ENCODE assay signal across 9 cellular contexts in the genomic region with DNA sequence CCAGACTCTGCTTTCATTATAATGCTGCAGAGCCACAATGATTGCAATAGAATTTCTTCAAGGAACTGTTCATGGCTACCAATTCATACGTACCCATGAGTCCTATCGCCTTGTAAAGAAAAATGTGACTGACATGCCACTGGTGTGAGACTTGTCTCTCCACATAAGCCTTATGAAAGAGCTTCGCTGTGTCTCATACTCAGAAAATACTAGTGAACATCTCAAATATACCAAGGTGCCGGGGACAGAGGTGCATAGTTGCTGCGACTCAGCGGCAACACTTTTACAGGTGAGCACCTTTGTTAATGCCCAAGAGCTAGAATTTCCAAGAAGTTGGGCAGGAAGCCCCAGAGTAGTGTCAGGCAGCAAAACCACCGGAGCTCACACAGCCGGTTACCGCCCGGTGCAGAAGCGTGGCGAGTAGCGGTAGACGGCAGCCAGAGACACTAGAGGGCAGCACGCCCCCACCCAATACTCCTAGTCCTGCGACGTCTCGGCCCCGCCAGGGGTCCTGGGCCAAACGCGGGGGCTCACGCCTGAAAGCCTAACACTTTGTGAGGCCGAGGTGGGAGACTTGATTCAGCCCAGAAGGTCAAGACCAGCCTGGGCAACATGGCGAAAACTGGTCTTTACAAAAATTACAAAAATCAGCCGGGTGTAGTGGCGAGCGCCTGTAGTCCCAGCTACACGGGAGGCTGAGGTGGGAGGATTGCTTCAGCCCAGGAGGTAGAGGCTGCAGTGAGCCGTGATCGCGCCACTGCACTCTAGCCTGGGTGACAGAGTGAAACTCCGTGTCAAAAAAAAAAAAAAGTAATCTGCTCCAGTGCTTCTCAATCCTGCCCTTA. TPM values are rescaled to one million over a fixed set of nuclear protein-coding genes. Genes with fewer than 3 reads are reported as not detected.
DNase-seq lines count a peak whose midpoint lies in the region; ATAC-seq, FAIRE-seq and TF ChIP-seq lines count a peak whose summit lies in the region.
"Not testable (repeated sequence)": the region's sequence is repeated elsewhere in the genome, so short reads cannot be mapped to it uniquely, and the experiment has no call there.
"Had no signal": no experiment of that assay in that cellular context is flagged by ENCODE, and none has a peak within 500 bp of the region (broad histone marks: within the 10 kb centered on the region; RNA-seq: fewer than 3 reads in every experiment).

No MANE protein-coding gene starts in this region.

- not testable (repeated sequence) for TF ChIP-seq EP300 in SK-N-SH (IDR thresholded peaks at IDR 0.05; ENCODE audit: borderline replicate concordance in 1 of 2, low read depth in 1 of 2, low read length in 1 of 2)

- not testable (repeated sequence) for H3K36me3 Mint-ChIP-seq in activated T-cell treated with anti-CD3 and anti-CD28 coated beads, Interleukin-2, amount 50 U/mL, for 72 hours (ENCODE audit: insufficient read depth in 2 of 2)

- not testable (repeated sequence) for H3K79me2 ChIP-seq in SK-N-SH (ENCODE audit: insufficient read depth); endothelial cell of umbilical vein (ENCODE audit: control insufficient read depth, insufficient read depth, low read length)

- TF ChIP-seq POLR2A in endothelial cell of umbilical vein (IDR thresholded peaks at IDR 0.05; ENCODE audit: low read depth, low read length) = not testable (repeated sequence)

- not testable (repeated sequence) for BruUV-seq in endothelial cell of umbilical vein (replicated peaks; lab: Mats Ljungman, UMichigan)

- H3F3A ChIP-seq in SK-N-SH (replicated peaks; ENCODE audit: insufficient read depth) = not testable (repeated sequence)

- not testable (repeated sequence) for H3K9me3 Mint-ChIP-seq in activated T-cell treated with anti-CD3 and anti-CD28 coated beads, Interleukin-2, amount 50 U/mL, for 72 hours

- not testable (repeated sequence) for H3K36me3 ChIP-seq in SK-N-SH (replicated peaks in 1 of 2; ENCODE audit: control insufficient read depth in 1 of 2, insufficient read depth in 2 of 2, low read length in 1 of 2); endothelial cell of umbilical vein (ENCODE audit: control insufficient read depth in 2 of 2, extremely low read depth in 1 of 2, insufficient read depth in 2 of 2, low read length in 2 of 2); small intestine (ENCODE audit: control insufficient read depth in 2 of 2, insufficient read depth in 2 of 2, low read length in 2 of 2)

- not testable (repeated sequence) for H3K4me3 Mint-ChIP-seq in activated T-cell treated with anti-CD3 and anti-CD28 coated beads, Interleukin-2, amount 50 U/mL, for 72 hours

- not testable (repeated sequence) for H3K9me1 ChIP-seq in endothelial cell of umbilical vein (replicated peaks; ENCODE audit: control insufficient read depth, extremely low read depth, insufficient read depth, low read length)

- POLR2A ChIA-PET in SK-N-SH (lab: Yijun Ruan, JAX); endothelial cell of umbilical vein (lab: Charles Lee): not testable (repeated sequence)

- not testable (repeated sequence) for H4K20me1 ChIP-seq in SK-N-SH (ENCODE audit: insufficient read depth); endothelial cell of umbilical vein (replicated peaks; ENCODE audit: control insufficient read depth, extremely low read depth, insufficient read depth, low read length)

- H3K27ac Mint-ChIP-seq in activated T-cell treated with anti-CD3 and anti-CD28 coated beads, Interleukin-2, amount 50 U/mL, for 72 hours = not testable (repeated sequence)

- not testable (repeated sequence) for H3K27ac ChIP-seq in 22Rv1; SK-N-SH (ENCODE audit: low read depth in 2 of 2, low read length in 1 of 2); endothelial cell of umbilical vein (ENCODE audit: insufficient read depth, low read depth, low read length); small intestine (ENCODE audit: low read depth in 1 of 2, low read length in 1 of 2)

- not testable (repeated sequence) for H3K9me3 ChIP-seq in SK-N-SH; endothelial cell of umbilical vein (replicated peaks; ENCODE audit: control insufficient read depth, insufficient read depth, low read length); small intestine (ENCODE audit: control insufficient read depth, low read depth)

- peaks cover 55% of the 10 kb centered on the region for H3K27me3 Mint-ChIP-seq in activated T-cell treated with anti-CD3 and anti-CD28 coated beads, Interleukin-2, amount 50 U/mL, for 72 hours (ENCODE audit: low read depth)

- not testable (repeated sequence) for H3K4me3 ChIP-seq in GM12875 (ENCODE audit: low read depth, low read length); endothelial cell of umbilical vein (replicated peaks in 1 of 3; ENCODE audit: insufficient read depth in 1 of 3, low read depth in 1 of 3, low read length in 3 of 3); small intestine (ENCODE audit: low read depth in 1 of 2, low read length in 2 of 2)
- peak overlapping the region in 1 of 2 experiments; percentile 57; a peak in 1 of 4 replicates for H3K4me3 ChIP-seq in SK-N-SH (ENCODE audit: low read depth in 2 of 2, low read length in 1 of 2)

- intact Hi-C loops in endothelial cell of umbilical vein (cut with micrococcal nuclease) = loop anchor here (5.0 kb wide), 1 partner anchor 717 kb away; no protein-coding TSS in a partner anchor

- not testable (repeated sequence) for H3K9me2 ChIP-seq in SK-N-SH

- TF ChIP-seq RAD21 in SK-N-SH (IDR thresholded peaks at IDR 0.05; ENCODE audit: low read length) = peak; percentile 75

- dilution Hi-C loops in endothelial cell of umbilical vein (cut with MboI; ENCODE audit: extremely low pct_ligation_motif_present, low sequenced_read_pairs) = not testable (repeated sequence)

- not testable (repeated sequence) for H3K4me1 Mint-ChIP-seq in activated T-cell treated with anti-CD3 and anti-CD28 coated beads, Interleukin-2, amount 50 U/mL, for 72 hours (ENCODE audit: low read depth)

- not testable (repeated sequence) for H3K9ac ChIP-seq in SK-N-SH; endothelial cell of umbilical vein (replicated peaks; ENCODE audit: extremely low read depth, insufficient read depth, low read length)

- DNase-seq in NAMALWA (ENCODE audit: low spot score) (peak; percentile 55), SK-N-SH (peak; percentile 82), endothelial cell of umbilical vein (ENCODE audit: low read depth, low spot score) (peak; percentile 35), kidney tubule cell (ENCODE audit: low spot score) (peak; percentile 28), small intestine (peak; percentile 12)
- DNase-seq in activated T-cell treated with anti-CD3 and anti-CD28 coated beads, Interleukin-2, amount 50 U/mL, for 72 hours = peak; percentile 60 to 64

- CTCF ChIA-PET in SK-N-SH (lab: Yijun Ruan, JAX) (interaction anchor here (0.6 to 3.5 kb wide), 36 partner anchors 9 to 812 kb away, joined by 3 to 25 read pairs (median 3); a partner anchor contains a TSS), endothelial cell of umbilical vein (lab: Charles Lee) (interaction anchor here (0.6 to 3.8 kb wide), 30 partner anchors 11 to 793 kb away, joined by 3 to 34 read pairs (median 5); a partner anchor contains a TSS)

- H2AFZ ChIP-seq in SK-N-SH (ENCODE audit: low read depth); endothelial cell of umbilical vein (ENCODE audit: low read depth, low read length): not testable (repeated sequence)

- not testable (repeated sequence) for H3K4me1 ChIP-seq in SK-N-SH (ENCODE audit: control insufficient read depth in 1 of 2, insufficient read depth in 2 of 2, low read depth in 1 of 2, low read length in 1 of 2); endothelial cell of umbilical vein (ENCODE audit: control insufficient read depth, extremely low read depth, insufficient read depth, low read length); small intestine (ENCODE audit: control insufficient read depth in 2 of 2, insufficient read depth in 1 of 2, low read depth in 1 of 2, low read length in 1 of 2)

- peak; percentile 67 for FAIRE-seq in endothelial cell of umbilical vein (lab: Jason Lieb, UNC)
- FAIRE-seq in small intestine (lab: Jason Lieb, UNC) = not testable (repeated sequence)

- not testable (repeated sequence) for H3K4me2 ChIP-seq in SK-N-SH; endothelial cell of umbilical vein (ENCODE audit: insufficient read depth, low read length)

- TF ChIP-seq CTCF in 22Rv1 (IDR thresholded peaks at IDR 0.05) (peak; percentile 94), GM12875 (IDR thresholded peaks at IDR 0.05; ENCODE audit: borderline replicate concordance, insufficient read depth, low read depth, low read length) (peak; percentile 78), SK-N-SH (IDR thresholded peaks at IDR 0.05) (peak; percentile 66), endothelial cell of umbilical vein (IDR thresholded peaks at IDR 0.05; ENCODE audit: extremely low read depth in 1 of 2, insufficient read depth in 1 of 2, low read depth in 1 of 2, low read length in 2 of 2) (peak; percentile 57 to 81)

- H3K27me3 ChIP-seq in SK-N-SH (ENCODE audit: insufficient read depth) = peaks cover 10% of the 10 kb centered on the region; the same call in 1 of the 2 replicates
- not testable (repeated sequence) for H3K27me3 ChIP-seq in endothelial cell of umbilical vein (ENCODE audit: control insufficient read depth in 2 of 2, insufficient read depth in 2 of 2, low read length in 2 of 2); small intestine (ENCODE audit: control insufficient read depth in 2 of 2, insufficient read depth in 2 of 2, low read length in 2 of 2)

- ATAC-seq in activated T-cell treated with anti-CD3 and anti-CD28 coated beads, Interleukin-2, amount 50 U/mL, for 72 hours (replicated peaks in 1 of 2) = peak; percentile 79 to 84

- WGBS in SK-N-SH (ENCODE audit: low lambda C conversion rate) = 16% methylated on average over 26 of the region's 32 CpGs
- WGBS in small intestine, 3 donors = 30 to 31% (median 30%) methylated on average over 32 of the region's 32 CpGs

RNA-seq across cellular contexts. Expression of a gene that starts 50.5 kb away (rescaled TPM):
- polyA plus RNA-seq in SK-N-SH (2012; rRNA removed) (not detected in 2 replicates), endothelial cell of umbilical vein (0.17 TPM in 1 of 2 replicates, not detected in the other), small intestine (100 to 1,000 TPM in 1 of 3 donors, 10 to 100 TPM in 1, 1 to 10 TPM in 1; 2.2 to 286 (median 24.6) TPM)
- not detected in 2 replicates for polyA plus RNA-seq in SK-N-SH (2012; cell fraction: cytosol; rRNA removed)
- polyA plus RNA-seq in SK-N-SH (2012; cell fraction: nucleus; rRNA removed) = not detected in 2 replicates
- total RNA-seq in activated T-cell treated with anti-CD3 and anti-CD28 coated beads, Interleukin-2, amount 50 U/mL, for 72 hours = not detected
- total RNA-seq in endothelial cell of umbilical vein = 0.85 TPM in 1 of 2 replicates, not detected in the other
- 0.14 TPM in 1 of 2 replicates, not detected in the other for polyA plus RNA-seq in endothelial cell of umbilical vein (2011; cell fraction: cytosol; rRNA removed)
- polyA plus RNA-seq in endothelial cell of umbilical vein (2011; cell fraction: nucleus; rRNA removed) = not detected in 2 replicates
- polyA plus RNA-seq in endothelial cell of umbilical vein (2012) = not detected in 2 replicates
- 0.53 TPM in 1 of 2 replicates, not detected in the other for polyA minus RNA-seq in endothelial cell of umbilical vein
- polyA minus RNA-seq in endothelial cell of umbilical vein (2011; cell fraction: cytosol; rRNA and poly(A)+ RNA removed) = not detected
- not detected in 2 replicates for polyA minus RNA-seq in endothelial cell of umbilical vein (2011; cell fraction: nucleus; rRNA and poly(A)+ RNA removed)
- total RNA-seq: A172 had no signal

Comparison
In these comparisons a context has a peak if more than half of its experiments do, and no peak if none do; other contexts are left out.
1. DNase-seq: peak in every context shown above with its lines; median percentile 82 in SK-N-SH; 62 in activated T-cell treated with anti-CD3 and anti-CD28 coated beads, Interleukin-2, amount 50 U/mL, for 72 hours; 55 in NAMALWA; 35 in endothelial cell of umbilical vein; 28 in kidney tubule cell; 12 in small intestine.